Comparison of ENCODE assay signal across 25 cellular contexts in genomic region chr6:99276747-99277146, GRCh38.
A peak's percentile ranks its signal among the peaks of the same experiment; 100 is the strongest.
DNase-seq lines count a peak whose midpoint lies in the region; TF ChIP-seq lines count a peak whose summit lies in the region.
"Had no signal": no experiment of that assay in that cellular context is flagged by ENCODE, and none has a peak within 500 bp of the region (broad histone marks: within the 10 kb centered on the region; RNA-seq: fewer than 3 reads in every experiment).

No MANE protein-coding gene starts in this region.

- H3K4me3 ChIP-seq in tibial artery (no peak overlapping the region), stomach (no peak overlapping the region)
- H3K4me3 ChIP-seq: A549, gastrocnemius medialis, right atrium auricular region, transverse colon had no signal

- H3K27ac ChIP-seq in tibial artery (no peak overlapping the region), stomach (no peak overlapping the region)
- H3K27ac ChIP-seq: A549, gastrocnemius medialis, right atrium auricular region, transverse colon had no signal

- TF ChIP-seq CTCF in tibial artery (IDR thresholded peaks at IDR 0.05) = no peak
- TF ChIP-seq CTCF in stomach (IDR thresholded peaks at IDR 0.05) = no peak

- WGBS in stomach, 5 donors = 44 to 67% (median 64%) methylated on average over 2 of the region's 2 CpGs

- H3K27me3 ChIP-seq in tibial artery = no peaks in the 10 kb centered on the region
- no peaks in the 10 kb centered on the region for H3K27me3 ChIP-seq in stomach
- H3K27me3 ChIP-seq: gastrocnemius medialis, right atrium auricular region, transverse colon had no signal

- peak; percentile 79 for DNase-seq in A172 (ENCODE audit: low spot score)
- peak; percentile 75 for DNase-seq in HT1080 (ENCODE audit: low read depth)
- peak; percentile 20 for DNase-seq in amniotic epithelial cell (ENCODE audit: low read depth)
- DNase-seq in glomerular visceral epithelial cell (ENCODE audit: extremely low spot score) = peak; percentile 11
- no peak for DNase-seq in MV-4-11 (lab: John Stamatoyannopoulos, UW)
- DNase-seq in tibial artery = no peak
- no peak for DNase-seq in NCI-H1417 treated with DMSO at 0.1 percent for 48 hours (lab: John Stamatoyannopoulos, UW)
- no peak for DNase-seq in stomach
- DNase-seq: activated CD4-positive, CD25-positive, alpha-beta regulatory T cell; activated CD8-positive, alpha-beta T cell treated with anti-CD3 and anti-CD28 coated beads for 36 hours; activated naive CD4-positive, alpha-beta T cell treated with Interleukin-2 at 50 U/mL for 16 hours; activated T-cell treated with anti-CD3 and anti-CD28 coated beads, Interleukin-2, amount 50 U/mL, for 1 hour; erythroblast; gastrocnemius medialis; GOT3; naive thymus-derived CD8-positive, alpha-beta T cell; NCI-H1694; NCI-H2171; NCI-H526 treated with DMSO at 0.1 percent for 48 hours; stimulated activated CD4-positive, alpha-beta T cell treated with anti-CD3 and anti-CD28 coated beads, Interleukin-4, amount 100 ng/mL, for 4 hours; stimulated activated naive CD8-positive, alpha-beta T cell treated with anti-CD3 and anti-CD28 coated beads, Interleukin-15, Interleukin-2, amounts not matched to agents 100 U/mL and 50 U/mL, for 24 hours; T1000; transverse colon had no signal

- no peak for TF ChIP-seq EP300 in stomach (IDR thresholded peaks at IDR 0.05)

- H3K9me3 ChIP-seq in tibial artery (no peaks in the 10 kb centered on the region), stomach (no peaks in the 10 kb centered on the region)
- H3K9me3 ChIP-seq: A549, gastrocnemius medialis, right atrium auricular region, transverse colon had no signal

- no peak for TF ChIP-seq POLR2A in stomach (IDR thresholded peaks at IDR 0.05)

- H3K4me1 ChIP-seq in tibial artery (no peaks in the 10 kb centered on the region), stomach (no peaks in the 10 kb centered on the region)
- H3K4me1 ChIP-seq: A549, gastrocnemius medialis, right atrium auricular region, transverse colon had no signal

- H3K36me3 ChIP-seq in tibial artery (peaks cover 0 to 19% (median 9%) of the 10 kb centered on the region in 3 donors), stomach (peaks cover 0 to 18% (median 4%) of the 10 kb centered on the region in 4 donors)
- H3K36me3 ChIP-seq: gastrocnemius medialis, right atrium auricular region, transverse colon had no signal

- intact Hi-C loops in tibial artery (cut with DNase I; ENCODE audit: low total_unique reads) (no loop called here), stomach (cut with DNase I; ENCODE audit: low total_unique reads) (no loop called here)

Comparison
In these comparisons a context has a peak if more than half of its experiments do, and no peak if none do; other contexts are left out.
1. DNase-seq: peak in A172 (single experiment), HT1080 (single experiment), amniotic epithelial cell (single experiment) and glomerular visceral epithelial cell (single experiment); none in MV-4-11 (single experiment), tibial artery (0 of 2), NCI-H1417 treated with DMSO at 0.1 percent for 48 hours (single experiment) and stomach (single experiment).